Comparison of ENCODE assay signal across 28 cellular contexts in the genomic region with DNA sequence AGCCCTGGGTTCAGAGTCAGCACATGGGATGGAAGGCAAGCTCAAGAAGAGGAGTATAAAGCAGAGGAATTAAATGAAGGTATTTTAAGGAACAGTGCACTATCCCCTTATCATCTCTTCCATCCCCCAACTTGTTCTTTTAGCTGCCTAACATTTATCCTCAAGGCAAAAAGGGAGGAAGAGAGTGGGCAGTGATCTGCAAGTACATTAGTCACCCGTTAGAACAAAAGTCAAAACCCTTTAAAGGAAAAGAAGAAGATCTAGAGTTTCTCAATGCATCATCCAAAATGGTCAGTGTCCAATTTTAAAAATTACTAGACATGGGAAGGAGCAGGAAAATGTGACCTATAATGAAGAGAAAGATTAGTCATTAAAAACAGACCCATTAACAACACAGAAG.
DNase-seq lines count a peak whose midpoint lies in the region; ATAC-seq and TF ChIP-seq lines count a peak whose summit lies in the region.
"Had no signal": no experiment of that assay in that cellular context is flagged by ENCODE, and none has a peak within 500 bp of the region (broad histone marks: within the 10 kb centered on the region; RNA-seq: fewer than 3 reads in every experiment).

No MANE protein-coding gene starts in this region.

- H3K4me2 ChIP-seq in IMR-90 (ENCODE audit: low read depth, low read length) (no peak overlapping the region), smooth muscle cell (no peak overlapping the region), SK-N-SH (no peak overlapping the region)
- H3K4me2 ChIP-seq: GM23338 had no signal

- H3K27ac ChIP-seq in IMR-90 (ENCODE audit: insufficient read depth, low read length) = peak overlapping the region; percentile 79; the same call in 1 of the 2 replicates
- peak overlapping the region; percentile 2 for H3K27ac ChIP-seq in smooth muscle cell (ENCODE audit: low read depth)
- H3K27ac ChIP-seq in SK-N-SH (ENCODE audit: low read depth in 2 of 2, low read length in 1 of 2) = no peak overlapping the region
- H3K27ac ChIP-seq: adrenal gland, heart right ventricle, neutrophil had no signal

- no TSS peak for BruUV-seq in IMR-90 (replicated peaks; lab: Mats Ljungman, UMichigan)

- peaks cover 19% of the 10 kb centered on the region for H3K36me3 ChIP-seq in IMR-90 (ENCODE audit: control insufficient read depth, insufficient read depth, low read length)
- peaks cover 8% of the 10 kb centered on the region for H3K36me3 ChIP-seq in smooth muscle cell (ENCODE audit: low read depth)
- peaks cover 13 to 71% of the 10 kb centered on the region in 2 experiments for H3K36me3 ChIP-seq in SK-N-SH (replicated peaks in 1 of 2; ENCODE audit: control insufficient read depth in 1 of 2, insufficient read depth in 2 of 2, low read length in 1 of 2)
- H3K36me3 ChIP-seq: adrenal gland, neutrophil had no signal

- no peak overlapping the region for H4K8ac ChIP-seq in IMR-90 (ENCODE audit: low read depth in 2 of 2, low read length in 2 of 2)

- H4K5ac ChIP-seq in IMR-90 (ENCODE audit: low read depth, low read length) = 0 out of 2 replicates have a peak overlapping the region, but pooled peaks have one; percentile 54

- no peak overlapping the region for H2BK20ac ChIP-seq in IMR-90 (ENCODE audit: low read depth, low read length)

- H3K27me3 ChIP-seq in IMR-90 (ENCODE audit: control insufficient read depth, insufficient read depth, low read length) (no peaks in the 10 kb centered on the region), smooth muscle cell (ENCODE audit: low read depth) (no peaks in the 10 kb centered on the region), SK-N-SH (ENCODE audit: insufficient read depth) (no peaks in the 10 kb centered on the region)
- H3K27me3 ChIP-seq: adrenal gland, heart right ventricle, MG63, neutrophil had no signal

- H3K79me2 ChIP-seq in smooth muscle cell (ENCODE audit: low read depth) (peaks cover 13% of the 10 kb centered on the region), SK-N-SH (ENCODE audit: insufficient read depth) (no peaks in the 10 kb centered on the region)

- H3K9ac ChIP-seq in IMR-90 (ENCODE audit: low read depth, low read length) (0 out of 2 replicates have a peak overlapping the region, but pooled peaks have one; percentile 11), smooth muscle cell (ENCODE audit: low read depth) (no peak overlapping the region), SK-N-SH (no peak overlapping the region)

- POLR2A ChIA-PET in IMR-90 (lab: Charles Lee; ENCODE audit: unreplicated experiment) = no interaction called here
- POLR2A ChIA-PET in SK-N-SH (lab: Yijun Ruan, JAX) = no interaction called here

- H3K18ac ChIP-seq in IMR-90 (ENCODE audit: low read depth, low read length) = no peak overlapping the region

- no peak for DNase-seq in IMR-90
- DNase-seq in amniotic epithelial cell (ENCODE audit: low read depth) = peak; percentile 53
- peak; percentile 77 for DNase-seq in fibroblast of mammary gland (ENCODE audit: low read depth)
- no peak for DNase-seq in smooth muscle cell (lab: John Stamatoyannopoulos, UW; ENCODE audit: unreplicated experiment)
- DNase-seq in occipital lobe (lab: John Stamatoyannopoulos, UW) = no peak
- DNase-seq in SK-N-SH = no peak
- DNase-seq: activated CD4-positive, alpha-beta memory T cell treated with anti-CD3 and anti-CD28 coated beads, Interleukin-2, amount 10 ng/mL, durations not matched to agents 7 days and 5 days; activated CD4-positive, alpha-beta T cell treated with anti-CD3 and anti-CD28 coated beads for 1 hour; activated CD8-positive, alpha-beta memory T cell treated with anti-CD3 and anti-CD28 coated beads, Interleukin-2, amount 50 U/mL, for 48 hours; activated naive CD4-positive, alpha-beta T cell treated with anti-CD3 and anti-CD28 coated beads, Interleukin-2, amount 10 ng/mL, durations not matched to agents 7 days and 5 days; adrenal gland; C1 segment of cervical spinal cord; COR-L47; DMS79; heart right ventricle; kidney glomerular epithelial cell; MG63; naive thymus-derived CD4-positive, alpha-beta T cell; NCI-H2029; NCI-H526; OCI-M1; Right ventricle myocardium superior; substantia nigra; trophoblast cell had no signal

- CTCF ChIA-PET in IMR-90 (lab: Yijun Ruan, JAX) = no interaction called here
- CTCF ChIA-PET in SK-N-SH (lab: Yijun Ruan, JAX) = interaction anchor here (0.7 to 1.7 kb wide), 2 partner anchors 29 to 38 kb away, joined by 3 to 5 read pairs; no protein-coding TSS in a partner anchor

- H3K79me1 ChIP-seq in IMR-90 (ENCODE audit: low read depth in 1 of 2, low read length in 2 of 2) = peaks cover 21 to 32% of the 10 kb centered on the region in 2 experiments

- peak overlapping the region; percentile 39 for H2BK5ac ChIP-seq in IMR-90 (ENCODE audit: low read depth, low read length, poor library complexity, severe bottlenecking)

- H4K20me1 ChIP-seq in IMR-90 (ENCODE audit: insufficient read depth, low read length) (no peaks in the 10 kb centered on the region; the same call in 1 of the 2 replicates), smooth muscle cell (ENCODE audit: low read depth) (peaks cover 6% of the 10 kb centered on the region), SK-N-SH (ENCODE audit: insufficient read depth) (no peaks in the 10 kb centered on the region)

- dilution Hi-C loops in IMR-90 (cut with HindIII; ENCODE audit: low sequenced_read_pairs, unreplicated experiment) = no loop called here

- TF ChIP-seq RAD21 in IMR-90 (IDR thresholded peaks at IDR 0.05; ENCODE audit: low read length) (no peak), SK-N-SH (IDR thresholded peaks at IDR 0.05; ENCODE audit: low read length) (no peak)

- H4K91ac ChIP-seq in IMR-90 (ENCODE audit: insufficient read depth, low read depth, low read length) = no peak overlapping the region

- TF ChIP-seq EP300 in SK-N-SH (IDR thresholded peaks at IDR 0.05; ENCODE audit: borderline replicate concordance in 1 of 2, low read depth in 1 of 2, low read length in 1 of 2) = no peak

- no peak overlapping the region for H2BK15ac ChIP-seq in IMR-90 (ENCODE audit: low read depth, low read length)

- no peak for ATAC-seq in IMR-90 (ENCODE audit: low read depth)
- no peak for ATAC-seq in GM21515 (IDR thresholded peaks at IDR 0.05; ENCODE audit: unreplicated experiment)
- ATAC-seq: GM23338; heart right ventricle; naive thymus-derived CD4-positive, alpha-beta T cell; stimulated activated memory B cell treated with anti-CD40 and anti-IgM and Interleukin-4, amounts not matched to agents 10 μg/mL and 1 μg/mL and 100 μg/mL, for 72 hours had no signal

- H3K23ac ChIP-seq in IMR-90 (ENCODE audit: low read depth, low read length) = no peak overlapping the region

- H3K56ac ChIP-seq in IMR-90 (ENCODE audit: extremely low read depth, insufficient read depth, low read length) = no peak overlapping the region

- H3K9me1 ChIP-seq in IMR-90 (ENCODE audit: insufficient read depth, low read length) = peaks cover 9% of the 10 kb centered on the region

- H3K9me2 ChIP-seq in SK-N-SH = no peaks in the 10 kb centered on the region

- peaks cover 3% of the 10 kb centered on the region for H3K4me1 ChIP-seq in IMR-90 (ENCODE audit: control insufficient read depth, insufficient read depth, low read length)
- H3K4me1 ChIP-seq in smooth muscle cell (ENCODE audit: low read depth) = no peaks in the 10 kb centered on the region
- peaks cover 0 to 16% of the 10 kb centered on the region in 2 experiments; a peak in 2 of 4 replicates for H3K4me1 ChIP-seq in SK-N-SH (ENCODE audit: control insufficient read depth in 1 of 2, insufficient read depth in 2 of 2, low read depth in 1 of 2, low read length in 1 of 2)
- H3K4me1 ChIP-seq: adrenal gland, heart right ventricle had no signal

- in situ Hi-C loops in IMR-90 (cut with MboI; ENCODE audit: low sequenced_read_pairs) = no loop called here

- no CpG with 5 or more reads among the region's 1 CpG for WGBS in IMR-90 (ENCODE audit: extremely low coverage in 2 of 2, insufficient read length in 1 of 2), 2 experiments
- WGBS in smooth muscle cell (ENCODE audit: low lambda C conversion rate) = 29% methylated on average over 1 of the region's 1 CpG
- 75% methylated on average over 1 of the region's 1 CpG for WGBS in SK-N-SH (ENCODE audit: low lambda C conversion rate)

- peaks cover 6% of the 10 kb centered on the region for H3F3A ChIP-seq in smooth muscle cell (ENCODE audit: low read depth)
- H3F3A ChIP-seq in SK-N-SH (replicated peaks; ENCODE audit: insufficient read depth) = no peaks in the 10 kb centered on the region

- no peak overlapping the region for H3K4ac ChIP-seq in IMR-90 (ENCODE audit: low read depth, low read length)

- no peak for TF ChIP-seq POLR2A in IMR-90 (IDR thresholded peaks at IDR 0.05; ENCODE audit: low read depth, low read length)

- intact Hi-C loops in IMR-90 (cut with micrococcal nuclease) = no loop called here

- H3K9me3 ChIP-seq in IMR-90 (ENCODE audit: control insufficient read depth, insufficient read depth, low read length) (no peaks in the 10 kb centered on the region), smooth muscle cell (replicated peaks; ENCODE audit: low read depth) (no peaks in the 10 kb centered on the region), SK-N-SH (no peaks in the 10 kb centered on the region)
- H3K9me3 ChIP-seq: adrenal gland, heart right ventricle, neutrophil had no signal

- H2AFZ ChIP-seq in IMR-90 (replicated peaks; ENCODE audit: low read length, poor library complexity) (no peak overlapping the region), smooth muscle cell (ENCODE audit: low read depth) (no peak overlapping the region), SK-N-SH (ENCODE audit: low read depth) (no peak overlapping the region)
- H2AFZ ChIP-seq: GM23338 had no signal

- no peak overlapping the region for H2AK9ac ChIP-seq in IMR-90 (replicated peaks; ENCODE audit: low read depth, low read length, poor library complexity)

- H2BK120ac ChIP-seq in IMR-90 (ENCODE audit: low read depth, low read length) = no peak overlapping the region

- no peak overlapping the region for H3K14ac ChIP-seq in IMR-90 (replicated peaks; ENCODE audit: low read depth, low read length)

- TF ChIP-seq CTCF in IMR-90 (conservative IDR thresholded peaks at IDR 0.05; ENCODE audit: low read depth, low read length) (no peak), fibroblast of mammary gland (conservative IDR thresholded peaks at IDR 0.05; ENCODE audit: control insufficient read depth, insufficient read depth, low read depth, low read length) (no peak), smooth muscle cell (IDR thresholded peaks at IDR 0.05; ENCODE audit: borderline replicate concordance, insufficient read depth, poor library complexity, severe bottlenecking) (no peak), SK-N-SH (IDR thresholded peaks at IDR 0.05) (no peak)

- H3K4me3 ChIP-seq in IMR-90 (ENCODE audit: insufficient read depth, low read depth, low read length) = no peak overlapping the region
- no peak overlapping the region for H3K4me3 ChIP-seq in fibroblast of mammary gland (ENCODE audit: control insufficient read depth, low read depth, low read length)
- H3K4me3 ChIP-seq in smooth muscle cell = no peak overlapping the region
- no peak overlapping the region for H3K4me3 ChIP-seq in SK-N-SH (ENCODE audit: low read depth in 2 of 2, low read length in 1 of 2)
- H3K4me3 ChIP-seq: adrenal gland, GM23338, heart right ventricle, MG63 had no signal

- H2AK5ac ChIP-seq in IMR-90 (ENCODE audit: low read depth, low read length) = no peak overlapping the region

TF ChIP-seq in IMR-90, 13 proteins besides CTCF, POLR2A, EP300 and RAD21 (continues in another document):
- TF ChIP-seq SMC3 (IDR thresholded peaks at IDR 0.05; ENCODE audit: low read depth, low read length) = no peak

TF ChIP-seq in SK-N-SH, 30 proteins besides CTCF, POLR2A, EP300 and RAD21 (continues in another document):
- TF ChIP-seq GABPA (IDR thresholded peaks at IDR 0.05; ENCODE audit: low read depth) = no peak

Comparison
In these comparisons a context has a peak if more than half of its experiments do, and no peak if none do; other contexts are left out.
1. DNase-seq: peak in amniotic epithelial cell (single experiment) and fibroblast of mammary gland (single experiment); none in IMR-90 (single experiment), smooth muscle cell (single experiment), occipital lobe (single experiment) and SK-N-SH (single experiment).
2. H3K27ac ChIP-seq: peak in IMR-90 (single experiment) and smooth muscle cell (single experiment); none in SK-N-SH (0 of 2).